20 cellular contexts compared by ENCODE assay signal in the genomic region with DNA sequence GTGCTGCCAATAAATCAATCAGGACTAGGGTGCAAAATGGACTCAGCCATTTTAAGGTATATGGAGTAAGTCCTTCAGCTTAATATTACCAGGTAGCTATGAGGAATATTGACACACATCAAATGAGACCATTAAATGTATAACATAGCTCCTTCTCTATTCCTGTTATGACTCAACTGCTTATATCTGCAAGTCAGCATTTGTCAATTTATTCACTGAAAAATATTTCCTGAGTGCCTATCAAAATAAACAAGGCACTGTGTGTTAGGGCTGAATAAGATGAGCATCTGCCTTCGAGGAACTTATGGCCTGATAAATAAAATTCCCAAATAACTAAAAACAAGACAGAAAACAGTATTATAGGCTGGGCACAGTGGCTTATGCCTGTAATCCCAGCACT.
A peak's percentile ranks its signal among the peaks of the same experiment; 100 is the strongest.
DNase-seq lines count a peak whose midpoint lies in the region; ATAC-seq, FAIRE-seq and TF ChIP-seq lines count a peak whose summit lies in the region.
"Had no signal": no experiment of that assay in that cellular context is flagged by ENCODE, and none has a peak within 500 bp of the region (broad histone marks: within the 10 kb centered on the region; RNA-seq: fewer than 3 reads in every experiment).

No MANE protein-coding gene starts in this region.

- H4K20me1 ChIP-seq in BLaER1 treated with 17β-estradiol and CSF1 and Interleukin-3, amounts not matched to agents 10 nM and 100 nM: no peaks in the 10 kb centered on the region
- H4K20me1 ChIP-seq in astrocyte (ENCODE audit: insufficient read depth, low read length): no peaks in the 10 kb centered on the region

- 0 out of 22 replicates have a peak overlapping the region, but pooled peaks of 1 of the 11 experiments have one; percentile 11 for H3K9ac ChIP-seq in BLaER1 treated with 17β-estradiol and CSF1 and Interleukin-3, amounts not matched to agents 10 nM and 100 nM
- H3K9ac ChIP-seq in astrocyte (ENCODE audit: low read length) (peak overlapping the region; percentile 29), mesenchymal stem cell (ENCODE audit: low read length) (peak overlapping the region; percentile 48)

- H3K4me3 ChIP-seq in BLaER1 treated with 17β-estradiol and CSF1 and Interleukin-3, amounts not matched to agents 10 nM and 100 nM: no peak overlapping the region
- H3K4me3 ChIP-seq in astrocyte (ENCODE audit: insufficient read depth, low read depth, low read length) (no peak overlapping the region), mesenchymal stem cell (ENCODE audit: insufficient read depth in 1 of 2, low read depth in 1 of 2, low read length in 2 of 2) (no peak overlapping the region)
- H3K4me3 ChIP-seq: ascending aorta, HAP-1, thoracic aorta had no signal

- peaks cover 59% of the 10 kb centered on the region for H3K36me3 Mint-ChIP-seq in HFFc6 (ENCODE audit: low read depth)
- peaks cover 15% of the 10 kb centered on the region for H3K36me3 Mint-ChIP-seq in astrocyte (ENCODE audit: low read depth, unreplicated experiment)

- peaks cover 0 to 47% (median 9%) of the 10 kb centered on the region in 11 experiments; a peak in 13 of 22 replicates for H3K36me3 ChIP-seq in BLaER1 treated with 17β-estradiol and CSF1 and Interleukin-3, amounts not matched to agents 10 nM and 100 nM
- H3K36me3 ChIP-seq in astrocyte (ENCODE audit: insufficient read depth, low read length) (peaks cover 20% of the 10 kb centered on the region), mesenchymal stem cell (ENCODE audit: control insufficient read depth in 1 of 2, insufficient read depth in 2 of 2, low read depth in 1 of 2, low read length in 2 of 2) (peaks cover 16 to 27% of the 10 kb centered on the region in 2 experiments)

- no peak overlapping the region for H4K8ac ChIP-seq in mesenchymal stem cell (ENCODE audit: low read length)

- TF ChIP-seq CTCF in HFFc6 (IDR thresholded peaks at IDR 0.05): no peak
- TF ChIP-seq CTCF in astrocyte (IDR thresholded peaks at IDR 0.05; ENCODE audit: insufficient read depth, low read depth, low read length): no peak

- no peak overlapping the region for H2BK5ac ChIP-seq in mesenchymal stem cell (ENCODE audit: low read depth, low read length, poor library complexity, severe bottlenecking)

- H3K79me2 ChIP-seq in astrocyte (ENCODE audit: insufficient read depth, low read length): peaks cover 81% of the 10 kb centered on the region

- ATAC-seq in HG03439 (IDR thresholded peaks at IDR 0.05; ENCODE audit: unreplicated experiment) (no peak), GM18519 (IDR thresholded peaks at IDR 0.05; ENCODE audit: low FRiP score, unreplicated experiment) (no peak)
- ATAC-seq: activated CD4-positive, CD25-positive, alpha-beta regulatory T cell treated with anti-CD3 and anti-CD28 coated beads, Interleukin-2, amount 50 U/mL, for 24 hours had no signal

- H3K9me3 Mint-ChIP-seq in HFFc6: no peaks in the 10 kb centered on the region
- H3K9me3 Mint-ChIP-seq in astrocyte (ENCODE audit: unreplicated experiment): peaks cover 1% of the 10 kb centered on the region

- no peak overlapping the region for H2BK15ac ChIP-seq in mesenchymal stem cell (ENCODE audit: low read depth, poor library complexity, severe bottlenecking)

- H2AK5ac ChIP-seq in mesenchymal stem cell (ENCODE audit: low read length, severe bottlenecking): no peak overlapping the region

- FAIRE-seq in astrocyte (lab: Jason Lieb, UNC): no peak
- FAIRE-seq: frontal cortex had no signal

- H3K9me3 ChIP-seq in BLaER1 treated with 17β-estradiol and CSF1 and Interleukin-3, amounts not matched to agents 10 nM and 100 nM (replicated peaks in 1 of 11): no peaks in the 10 kb centered on the region
- H3K9me3 ChIP-seq in astrocyte (ENCODE audit: insufficient read depth, low read depth, low read length) (no peaks in the 10 kb centered on the region), mesenchymal stem cell (ENCODE audit: control insufficient read depth, low read length) (no peaks in the 10 kb centered on the region)
- H3K9me3 ChIP-seq: ascending aorta, BE2C, HAP-1, thoracic aorta had no signal

- no peak overlapping the region for H3K4ac ChIP-seq in mesenchymal stem cell (ENCODE audit: low read depth in 1 of 2, low read length in 2 of 2)

- DNase-seq in HFFc6 (no peak), astrocyte (ENCODE audit: low read depth) (no peak), mesenchymal stem cell (peak; percentile 20), KG1 (lab: John Stamatoyannopoulos, UW) (no peak), glomerular visceral epithelial cell (ENCODE audit: extremely low spot score) (no peak)
- DNase-seq: activated T-cell treated with anti-CD3 and anti-CD28 coated beads, Interleukin-2, amount 50 U/mL, for 1 hour; BE2C; DMS153; effector memory CD4-positive, alpha-beta T cell; NCI-H1694; NCI-H524 treated with DMSO at 0.1 percent for 48 hours; T-helper 1 cell had no signal

- H2AFZ ChIP-seq in astrocyte (ENCODE audit: low read depth, low read length): no peak overlapping the region
- H2AFZ ChIP-seq in mesenchymal stem cell (ENCODE audit: low read depth, low read length): no peak overlapping the region

- no CpG with 5 or more reads among the region's 1 CpG for WGBS in mesenchymal stem cell

- no peak overlapping the region for H4K91ac ChIP-seq in mesenchymal stem cell (ENCODE audit: low read length)

- H3K4me1 ChIP-seq in BLaER1 treated with 17β-estradiol and CSF1 and Interleukin-3, amounts not matched to agents 10 nM and 100 nM: peaks cover 33 to 58% (median 42%) of the 10 kb centered on the region in 10 experiments
- H3K4me1 ChIP-seq in astrocyte (ENCODE audit: insufficient read depth, low read length) (peaks cover 37% of the 10 kb centered on the region), mesenchymal stem cell (ENCODE audit: control insufficient read depth, insufficient read depth, low read depth, low read length) (peaks cover 7% of the 10 kb centered on the region)
- H3K4me1 ChIP-seq: HAP-1 had no signal

- peaks cover 15% of the 10 kb centered on the region for H3K79me1 ChIP-seq in mesenchymal stem cell (replicated peaks; ENCODE audit: low read length, poor library complexity, severe bottlenecking)

- H3K27me3 Mint-ChIP-seq in HFFc6 (ENCODE audit: insufficient read depth) (peaks cover 5% of the 10 kb centered on the region), astrocyte (ENCODE audit: low read depth, unreplicated experiment) (no peaks in the 10 kb centered on the region)

- H3K4me3 Mint-ChIP-seq in HFFc6: peak overlapping the region; percentile 51
- no peak overlapping the region for H3K4me3 Mint-ChIP-seq in astrocyte (ENCODE audit: unreplicated experiment)

- H3K27ac ChIP-seq in BLaER1 treated with 17β-estradiol and CSF1 and Interleukin-3, amounts not matched to agents 10 nM and 100 nM: peak overlapping the region in 4 of 11 experiments; percentile 38 to 72 (median 57); a peak in 8 of 22 replicates
- H3K27ac ChIP-seq in astrocyte (ENCODE audit: low read depth, low read length): peak overlapping the region; percentile 65
- peak overlapping the region; percentile 80 for H3K27ac ChIP-seq in mesenchymal stem cell (ENCODE audit: low read length, poor library complexity, severe bottlenecking)

- peak overlapping the region in 10 of 11 experiments; percentile 16 to 74 (median 68); a peak in 12 of 22 replicates for H3K4me2 ChIP-seq in BLaER1 treated with 17β-estradiol and CSF1 and Interleukin-3, amounts not matched to agents 10 nM and 100 nM
- H3K4me2 ChIP-seq in astrocyte (ENCODE audit: low read length) (peak overlapping the region; percentile 35), mesenchymal stem cell (ENCODE audit: low read length, poor library complexity, severe bottlenecking) (no peak overlapping the region)

- H2BK120ac ChIP-seq in mesenchymal stem cell (ENCODE audit: low read depth, low read length): no peak overlapping the region

- H3K27ac Mint-ChIP-seq in HFFc6 (peak overlapping the region; percentile 89), astrocyte (ENCODE audit: unreplicated experiment) (peak overlapping the region; percentile 89)

- no peak overlapping the region for H2BK12ac ChIP-seq in mesenchymal stem cell (ENCODE audit: low read length in 2 of 2)

- H3K27me3 ChIP-seq in BLaER1 treated with 17β-estradiol and CSF1 and Interleukin-3, amounts not matched to agents 10 nM and 100 nM: no peaks in the 10 kb centered on the region
- H3K27me3 ChIP-seq in astrocyte (ENCODE audit: insufficient read depth, low read length) (no peaks in the 10 kb centered on the region), mesenchymal stem cell (ENCODE audit: control insufficient read depth in 1 of 2, insufficient read depth in 1 of 2, low read length in 2 of 2) (no peaks in the 10 kb centered on the region)
- H3K27me3 ChIP-seq: ascending aorta, BE2C had no signal

- H3K23ac ChIP-seq in mesenchymal stem cell (ENCODE audit: low read length in 2 of 2): no peak overlapping the region

- peaks cover 94% of the 10 kb centered on the region for H3K4me1 Mint-ChIP-seq in HFFc6 (ENCODE audit: low read depth)
- H3K4me1 Mint-ChIP-seq in astrocyte (ENCODE audit: low read depth, unreplicated experiment): peaks cover 32% of the 10 kb centered on the region

- H3K18ac ChIP-seq in mesenchymal stem cell (ENCODE audit: low read depth in 1 of 2, low read length in 2 of 2): no peak overlapping the region

- no peak overlapping the region for H3K14ac ChIP-seq in mesenchymal stem cell (ENCODE audit: low read length in 2 of 2)
